1 cellular context compared by ENCODE assay signal in genomic region chr1:100265931-100266830, GRCh38.
A peak's percentile ranks its signal among the peaks of the same experiment; 100 is the strongest.
TF ChIP-seq lines count a peak whose summit lies in the region.

Gene RTCA, plus strand, starts transcription at chr1:100266216. Its CDS starts 160 bp downstream, at chr1:100266376.

TF ChIP-seq in HepG2, 621 proteins besides CTCF, POLR2A, EP300 and RAD21 (continued from another document and continues in another):
- TF ChIP-seq, protein P1, sequence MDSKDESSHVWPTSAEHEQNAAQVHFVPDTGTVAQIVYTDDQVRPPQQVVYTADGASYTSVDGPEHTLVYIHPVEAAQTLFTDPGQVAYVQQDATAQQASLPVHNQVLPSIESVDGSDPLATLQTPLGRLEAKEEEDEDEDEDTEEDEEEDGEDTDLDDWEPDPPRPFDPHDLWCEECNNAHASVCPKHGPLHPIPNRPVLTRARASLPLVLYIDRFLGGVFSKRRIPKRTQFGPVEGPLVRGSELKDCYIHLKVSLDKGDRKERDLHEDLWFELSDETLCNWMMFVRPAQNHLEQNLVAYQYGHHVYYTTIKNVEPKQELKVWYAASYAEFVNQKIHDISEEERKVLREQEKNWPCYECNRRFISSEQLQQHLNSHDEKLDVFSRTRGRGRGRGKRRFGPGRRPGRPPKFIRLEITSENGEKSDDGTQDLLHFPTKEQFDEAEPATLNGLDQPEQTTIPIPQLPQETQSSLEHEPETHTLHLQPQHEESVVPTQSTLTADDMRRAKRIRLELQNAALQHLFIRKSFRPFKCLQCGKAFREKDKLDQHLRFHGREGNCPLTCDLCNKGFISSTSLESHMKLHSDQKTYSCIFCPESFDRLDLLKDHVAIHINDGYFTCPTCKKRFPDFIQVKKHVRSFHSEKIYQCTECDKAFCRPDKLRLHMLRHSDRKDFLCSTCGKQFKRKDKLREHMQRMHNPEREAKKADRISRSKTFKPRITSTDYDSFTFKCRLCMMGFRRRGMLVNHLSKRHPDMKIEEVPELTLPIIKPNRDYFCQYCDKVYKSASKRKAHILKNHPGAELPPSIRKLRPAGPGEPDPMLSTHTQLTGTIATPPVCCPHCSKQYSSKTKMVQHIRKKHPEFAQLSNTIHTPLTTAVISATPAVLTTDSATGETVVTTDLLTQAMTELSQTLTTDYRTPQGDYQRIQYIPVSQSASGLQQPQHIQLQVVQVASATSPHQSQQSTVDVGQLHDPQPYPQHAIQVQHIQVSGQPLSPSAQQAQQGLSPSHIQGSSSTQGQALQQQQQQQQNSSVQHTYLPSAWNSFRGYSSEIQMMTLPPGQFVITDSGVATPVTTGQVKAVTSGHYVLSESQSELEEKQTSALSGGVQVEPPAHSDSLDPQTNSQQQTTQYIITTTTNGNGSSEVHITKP (CRISPR knock-in tag; IDR thresholded peaks at IDR 0.05; ENCODE audit: low read depth): 0 out of 2 replicates have a peak, but pooled peaks have one; percentile 51
- no peak for TF ChIP-seq ZNF770 (CRISPR knock-in tag; IDR thresholded peaks at IDR 0.05)
- TF ChIP-seq JUND (CRISPR knock-in tag; IDR thresholded peaks at IDR 0.05): no peak
- no peak for TF ChIP-seq ZNF652 (CRISPR knock-in tag; IDR thresholded peaks at IDR 0.05; ENCODE audit: borderline replicate concordance, low read depth)
- TF ChIP-seq, protein P2, sequence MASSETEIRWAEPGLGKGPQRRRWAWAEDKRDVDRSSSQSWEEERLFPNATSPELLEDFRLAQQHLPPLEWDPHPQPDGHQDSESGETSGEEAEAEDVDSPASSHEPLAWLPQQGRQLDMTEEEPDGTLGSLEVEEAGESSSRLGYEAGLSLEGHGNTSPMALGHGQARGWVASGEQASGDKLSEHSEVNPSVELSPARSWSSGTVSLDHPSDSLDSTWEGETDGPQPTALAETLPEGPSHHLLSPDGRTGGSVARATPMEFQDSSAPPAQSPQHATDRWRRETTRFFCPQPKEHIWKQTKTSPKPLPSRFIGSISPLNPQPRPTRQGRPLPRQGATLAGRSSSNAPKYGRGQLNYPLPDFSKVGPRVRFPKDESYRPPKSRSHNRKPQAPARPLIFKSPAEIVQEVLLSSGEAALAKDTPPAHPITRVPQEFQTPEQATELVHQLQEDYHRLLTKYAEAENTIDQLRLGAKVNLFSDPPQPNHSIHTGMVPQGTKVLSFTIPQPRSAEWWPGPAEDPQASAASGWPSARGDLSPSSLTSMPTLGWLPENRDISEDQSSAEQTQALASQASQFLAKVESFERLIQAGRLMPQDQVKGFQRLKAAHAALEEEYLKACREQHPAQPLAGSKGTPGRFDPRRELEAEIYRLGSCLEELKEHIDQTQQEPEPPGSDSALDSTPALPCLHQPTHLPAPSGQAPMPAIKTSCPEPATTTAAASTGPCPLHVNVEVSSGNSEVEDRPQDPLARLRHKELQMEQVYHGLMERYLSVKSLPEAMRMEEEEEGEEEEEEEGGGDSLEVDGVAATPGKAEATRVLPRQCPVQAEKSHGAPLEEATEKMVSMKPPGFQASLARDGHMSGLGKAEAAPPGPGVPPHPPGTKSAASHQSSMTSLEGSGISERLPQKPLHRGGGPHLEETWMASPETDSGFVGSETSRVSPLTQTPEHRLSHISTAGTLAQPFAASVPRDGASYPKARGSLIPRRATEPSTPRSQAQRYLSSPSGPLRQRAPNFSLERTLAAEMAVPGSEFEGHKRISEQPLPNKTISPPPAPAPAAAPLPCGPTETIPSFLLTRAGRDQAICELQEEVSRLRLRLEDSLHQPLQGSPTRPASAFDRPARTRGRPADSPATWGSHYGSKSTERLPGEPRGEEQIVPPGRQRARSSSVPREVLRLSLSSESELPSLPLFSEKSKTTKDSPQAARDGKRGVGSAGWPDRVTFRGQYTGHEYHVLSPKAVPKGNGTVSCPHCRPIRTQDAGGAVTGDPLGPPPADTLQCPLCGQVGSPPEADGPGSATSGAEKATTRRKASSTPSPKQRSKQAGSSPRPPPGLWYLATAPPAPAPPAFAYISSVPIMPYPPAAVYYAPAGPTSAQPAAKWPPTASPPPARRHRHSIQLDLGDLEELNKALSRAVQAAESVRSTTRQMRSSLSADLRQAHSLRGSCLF (CRISPR knock-in tag; IDR thresholded peaks at IDR 0.05; ENCODE audit: borderline replicate concordance): 0 out of 2 replicates have a peak, but pooled peaks have one; percentile 72
- TF ChIP-seq ESRRA (CRISPR knock-in tag; IDR thresholded peaks at IDR 0.05; ENCODE audit: low read depth): no peak
- peak; percentile 82; the same call in 1 of the 2 replicates for TF ChIP-seq BRCA1 (CRISPR knock-in tag; IDR thresholded peaks at IDR 0.05)
- TF ChIP-seq, protein P3, sequence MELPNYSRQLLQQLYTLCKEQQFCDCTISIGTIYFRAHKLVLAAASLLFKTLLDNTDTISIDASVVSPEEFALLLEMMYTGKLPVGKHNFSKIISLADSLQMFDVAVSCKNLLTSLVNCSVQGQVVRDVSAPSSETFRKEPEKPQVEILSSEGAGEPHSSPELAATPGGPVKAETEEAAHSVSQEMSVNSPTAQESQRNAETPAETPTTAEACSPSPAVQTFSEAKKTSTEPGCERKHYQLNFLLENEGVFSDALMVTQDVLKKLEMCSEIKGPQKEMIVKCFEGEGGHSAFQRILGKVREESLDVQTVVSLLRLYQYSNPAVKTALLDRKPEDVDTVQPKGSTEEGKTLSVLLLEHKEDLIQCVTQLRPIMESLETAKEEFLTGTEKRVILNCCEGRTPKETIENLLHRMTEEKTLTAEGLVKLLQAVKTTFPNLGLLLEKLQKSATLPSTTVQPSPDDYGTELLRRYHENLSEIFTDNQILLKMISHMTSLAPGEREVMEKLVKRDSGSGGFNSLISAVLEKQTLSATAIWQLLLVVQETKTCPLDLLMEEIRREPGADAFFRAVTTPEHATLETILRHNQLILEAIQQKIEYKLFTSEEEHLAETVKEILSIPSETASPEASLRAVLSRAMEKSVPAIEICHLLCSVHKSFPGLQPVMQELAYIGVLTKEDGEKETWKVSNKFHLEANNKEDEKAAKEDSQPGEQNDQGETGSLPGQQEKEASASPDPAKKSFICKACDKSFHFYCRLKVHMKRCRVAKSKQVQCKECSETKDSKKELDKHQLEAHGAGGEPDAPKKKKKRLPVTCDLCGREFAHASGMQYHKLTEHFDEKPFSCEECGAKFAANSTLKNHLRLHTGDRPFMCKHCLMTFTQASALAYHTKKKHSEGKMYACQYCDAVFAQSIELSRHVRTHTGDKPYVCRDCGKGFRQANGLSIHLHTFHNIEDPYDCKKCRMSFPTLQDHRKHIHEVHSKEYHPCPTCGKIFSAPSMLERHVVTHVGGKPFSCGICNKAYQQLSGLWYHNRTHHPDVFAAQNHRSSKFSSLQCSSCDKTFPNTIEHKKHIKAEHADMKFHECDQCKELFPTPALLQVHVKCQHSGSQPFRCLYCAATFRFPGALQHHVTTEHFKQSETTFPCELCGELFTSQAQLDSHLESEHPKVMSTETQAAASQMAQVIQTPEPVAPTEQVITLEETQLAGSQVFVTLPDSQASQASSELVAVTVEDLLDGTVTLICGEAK (IDR thresholded peaks at IDR 0.05): no peak
- TF ChIP-seq, protein P3 (CRISPR knock-in tag; IDR thresholded peaks at IDR 0.05): no peak
- TF ChIP-seq ZNF235 (CRISPR knock-in tag; IDR thresholded peaks at IDR 0.05; ENCODE audit: borderline replicate concordance): no peak
- no peak for TF ChIP-seq ZNF543 (CRISPR knock-in tag; IDR thresholded peaks at IDR 0.05)
- TF ChIP-seq, protein P4, sequence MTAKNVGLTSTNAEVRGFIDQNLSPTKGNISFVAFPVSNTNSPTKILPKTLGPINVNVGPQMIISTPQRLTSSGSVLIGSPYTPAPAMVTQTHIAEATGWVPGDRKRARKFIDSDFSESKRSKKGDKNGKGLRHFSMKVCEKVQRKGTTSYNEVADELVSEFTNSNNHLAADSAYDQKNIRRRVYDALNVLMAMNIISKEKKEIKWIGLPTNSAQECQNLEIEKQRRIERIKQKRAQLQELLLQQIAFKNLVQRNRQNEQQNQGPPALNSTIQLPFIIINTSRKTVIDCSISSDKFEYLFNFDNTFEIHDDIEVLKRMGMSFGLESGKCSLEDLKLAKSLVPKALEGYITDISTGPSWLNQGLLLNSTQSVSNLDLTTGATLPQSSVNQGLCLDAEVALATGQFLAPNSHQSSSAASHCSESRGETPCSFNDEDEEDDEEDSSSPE (CRISPR knock-in tag; IDR thresholded peaks at IDR 0.05): no peak; the same call in 1 of the 2 replicates
- no peak for TF ChIP-seq SSRP1 (CRISPR knock-in tag; IDR thresholded peaks at IDR 0.05)
- TF ChIP-seq ZNF563 (CRISPR knock-in tag; IDR thresholded peaks at IDR 0.05): peak; percentile 64
- TF ChIP-seq MTF2 (CRISPR knock-in tag; IDR thresholded peaks at IDR 0.05; ENCODE audit: borderline replicate concordance): peak; percentile 70; the same call in 1 of the 2 replicates
- no peak for TF ChIP-seq NFIC (IDR thresholded peaks at IDR 0.05; ENCODE audit: low read length)
- TF ChIP-seq, protein P5, sequence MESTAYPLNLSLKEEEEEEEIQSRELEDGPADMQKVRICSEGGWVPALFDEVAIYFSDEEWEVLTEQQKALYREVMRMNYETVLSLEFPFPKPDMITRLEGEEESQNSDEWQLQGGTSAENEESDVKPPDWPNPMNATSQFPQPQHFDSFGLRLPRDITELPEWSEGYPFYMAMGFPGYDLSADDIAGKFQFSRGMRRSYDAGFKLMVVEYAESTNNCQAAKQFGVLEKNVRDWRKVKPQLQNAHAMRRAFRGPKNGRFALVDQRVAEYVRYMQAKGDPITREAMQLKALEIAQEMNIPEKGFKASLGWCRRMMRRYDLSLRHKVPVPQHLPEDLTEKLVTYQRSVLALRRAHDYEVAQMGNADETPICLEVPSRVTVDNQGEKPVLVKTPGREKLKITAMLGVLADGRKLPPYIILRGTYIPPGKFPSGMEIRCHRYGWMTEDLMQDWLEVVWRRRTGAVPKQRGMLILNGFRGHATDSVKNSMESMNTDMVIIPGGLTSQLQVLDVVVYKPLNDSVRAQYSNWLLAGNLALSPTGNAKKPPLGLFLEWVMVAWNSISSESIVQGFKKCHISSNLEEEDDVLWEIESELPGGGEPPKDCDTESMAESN (CRISPR knock-in tag; conservative IDR thresholded peaks at IDR 0.05): no peak
- 0 out of 2 replicates have a peak, but pooled peaks have one; percentile 43 for TF ChIP-seq ZNF547 (CRISPR knock-in tag; IDR thresholded peaks at IDR 0.05)
- peak; percentile 90 for TF ChIP-seq ZNF687 (CRISPR knock-in tag; IDR thresholded peaks at IDR 0.05)
- no peak for TF ChIP-seq SMC3 (IDR thresholded peaks at IDR 0.05; ENCODE audit: low read length)
